Comparison of ENCODE assay signal across 22 cellular contexts in the genomic region with DNA sequence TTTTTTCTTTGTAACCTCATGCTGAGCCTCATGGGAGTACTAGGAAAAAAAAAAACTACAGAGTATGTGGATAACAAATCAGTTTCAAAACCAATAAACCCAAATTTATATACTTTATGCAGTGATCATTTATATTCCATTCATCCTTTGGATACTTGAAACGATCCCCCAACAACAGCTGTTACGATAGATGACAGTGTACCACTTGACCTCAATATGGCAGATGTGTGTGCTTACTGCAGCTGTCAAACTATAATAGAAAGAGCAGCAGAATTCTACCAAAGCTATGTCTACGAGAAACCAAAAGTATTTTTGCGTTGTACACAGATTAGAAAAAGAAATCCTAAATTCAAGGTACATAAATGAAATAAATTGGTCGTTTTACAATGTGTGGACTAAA.
"Had no signal": no experiment of that assay in that cellular context is flagged by ENCODE, and none has a peak within 500 bp of the region (broad histone marks: within the 10 kb centered on the region; RNA-seq: fewer than 3 reads in every experiment).

No MANE protein-coding gene starts in this region.

- H3K4me1 ChIP-seq: lower lobe of right lung, prostate gland, upper lobe of left lung had no signal

- H3K9me3 Mint-ChIP-seq: activated naive CD4-positive, alpha-beta T cell treated with anti-CD3 and anti-CD28 coated beads, Interleukin-2, amount 50 U/mL, for 24 hours; activated T-helper 1 cell treated with anti-CD3 and anti-CD28 coated beads, Interleukin-12 subunit alpha, Interleukin-12 subunit beta, Interleukin-2, Interleukin-4 antibody, amounts not matched to agents 30 ng/mL and 10 ng/mL and 1 ng/mL, durations not matched to agents 14 hours and 24 hours and 36 hours had no signal

- H3K27ac Mint-ChIP-seq: activated CD8-positive, alpha-beta T cell treated with anti-CD3 and anti-CD28 coated beads, Interleukin-2, amount 10 ng/mL, durations not matched to agents 7 days and 5 days; activated naive CD4-positive, alpha-beta T cell treated with anti-CD3 and anti-CD28 coated beads, Interleukin-2, amount 50 U/mL, for 24 hours; activated T-helper 1 cell treated with anti-CD3 and anti-CD28 coated beads, Interleukin-12 subunit alpha, Interleukin-12 subunit beta, Interleukin-2, Interleukin-4 antibody, amounts not matched to agents 30 ng/mL and 10 ng/mL and 1 ng/mL, durations not matched to agents 14 hours and 24 hours and 36 hours; brain; naive thymus-derived CD8-positive, alpha-beta T cell had no signal

- H3K9me3 ChIP-seq: gastroesophageal sphincter, lower lobe of right lung, ovary, prostate gland, thoracic aorta, upper lobe of left lung had no signal

- H3K27ac ChIP-seq: epithelial cell of prostate, gastroesophageal sphincter, lower lobe of right lung, ovary, prostate gland, thoracic aorta, upper lobe of left lung had no signal

- H3K36me3 ChIP-seq: gastroesophageal sphincter, lower lobe of right lung, ovary, prostate gland, thoracic aorta, upper lobe of left lung had no signal

- H3K27me3 ChIP-seq: gastroesophageal sphincter, ovary, upper lobe of left lung had no signal

- H3K36me3 Mint-ChIP-seq: activated naive CD4-positive, alpha-beta T cell treated with anti-CD3 and anti-CD28 coated beads, Interleukin-2, amount 50 U/mL, for 24 hours; brain; naive thymus-derived CD8-positive, alpha-beta T cell had no signal

- H3K4me1 Mint-ChIP-seq: activated naive CD4-positive, alpha-beta T cell treated with anti-CD3 and anti-CD28 coated beads, Interleukin-2, amount 50 U/mL, for 24 hours; naive thymus-derived CD8-positive, alpha-beta T cell had no signal

- DNase-seq: activated CD4-positive, alpha-beta T cell treated with anti-CD3 and anti-CD28 coated beads for 1 hour; activated CD4-positive, alpha-beta T cell treated with anti-CD3 and anti-CD28 coated beads, Interleukin-2, amount 50 U/mL, for 1 hour; activated CD8-positive, alpha-beta T cell treated with anti-CD3 and anti-CD28 coated beads, Interleukin-2, amount 10 ng/mL, durations not matched to agents 7 days and 5 days; activated gamma-delta T cell; aorta; head of caudate nucleus; islet precursor cell; left colon; lower lobe of right lung; naive thymus-derived CD8-positive, alpha-beta T cell; ovary; stimulated activated CD4-positive, alpha-beta T cell treated with anti-CD3 and anti-CD28 coated beads, Interleukin-4, amount 100 ng/mL, for 24 hours; stimulated activated naive CD4-positive, alpha-beta T cell treated with Interleukin-2 at 50 U/mL for 16 hours; T-helper 9 cell; upper lobe of left lung had no signal

- H3K4me3 ChIP-seq: gastroesophageal sphincter, lower lobe of right lung, ovary, prostate gland, thoracic aorta, upper lobe of left lung had no signal

- H3K27me3 Mint-ChIP-seq: activated naive CD4-positive, alpha-beta T cell treated with anti-CD3 and anti-CD28 coated beads, Interleukin-2, amount 50 U/mL, for 24 hours; brain; naive thymus-derived CD8-positive, alpha-beta T cell had no signal

- H3K4me3 Mint-ChIP-seq: activated CD8-positive, alpha-beta T cell treated with anti-CD3 and anti-CD28 coated beads, Interleukin-2, amount 10 ng/mL, durations not matched to agents 7 days and 5 days; activated naive CD4-positive, alpha-beta T cell treated with anti-CD3 and anti-CD28 coated beads, Interleukin-2, amount 50 U/mL, for 24 hours; activated T-helper 1 cell treated with anti-CD3 and anti-CD28 coated beads, Interleukin-12 subunit alpha, Interleukin-12 subunit beta, Interleukin-2, Interleukin-4 antibody, amounts not matched to agents 30 ng/mL and 10 ng/mL and 1 ng/mL, durations not matched to agents 14 hours and 24 hours and 36 hours; brain; naive thymus-derived CD8-positive, alpha-beta T cell had no signal
